ENCODE assay signal across 4 cellular contexts in genomic region chr21:30057108-30057507, GRCh38.
"Had no signal": no experiment of that assay in that cellular context is flagged by ENCODE, and none has a peak within 500 bp of the region (broad histone marks: within the 10 kb centered on the region; RNA-seq: fewer than 3 reads in every experiment).

No MANE protein-coding gene starts in this region.

- H3K4me2 ChIP-seq: GM23338 had no signal

- ATAC-seq: GM23338 had no signal

- H3K4me3 ChIP-seq: GM23338 had no signal

- DNase-seq: H9, HCEC 1CT, IMR-90 had no signal
